ENCODE assay signal across 1 cellular context in genomic region chr1:202126426-202126825, GRCh38.
TF ChIP-seq lines count a peak whose summit lies in the region.

No MANE protein-coding gene starts in this region.

TF ChIP-seq in HepG2, 621 proteins besides CTCF, POLR2A, EP300 and RAD21:
- no peak for TF ChIP-seq ZFY (CRISPR knock-in tag; IDR thresholded peaks at IDR 0.05)
- no peak for TF ChIP-seq ONECUT2 (CRISPR knock-in tag; IDR thresholded peaks at IDR 0.05)
- TF ChIP-seq ZFP36 (IDR thresholded peaks at IDR 0.05; ENCODE audit: borderline replicate concordance, low read depth, low read length, partially characterized antibody): no peak
- TF ChIP-seq SP5 (CRISPR knock-in tag; IDR thresholded peaks at IDR 0.05; ENCODE audit: borderline replicate concordance, low read depth): no peak
- TF ChIP-seq MEIS1 (CRISPR knock-in tag; IDR thresholded peaks at IDR 0.05; ENCODE audit: borderline replicate concordance): no peak
- no peak for TF ChIP-seq ZNF329 (CRISPR knock-in tag; IDR thresholded peaks at IDR 0.05; ENCODE audit: low read depth)
- no peak for TF ChIP-seq ZNF720 (CRISPR knock-in tag; IDR thresholded peaks at IDR 0.05)
- no peak for TF ChIP-seq KLF15 (CRISPR knock-in tag; IDR thresholded peaks at IDR 0.05; ENCODE audit: borderline replicate concordance)
- TF ChIP-seq ZNF652 (CRISPR knock-in tag; IDR thresholded peaks at IDR 0.05; ENCODE audit: borderline replicate concordance, low read depth): no peak
- no peak for TF ChIP-seq ZSCAN22 (CRISPR knock-in tag; IDR thresholded peaks at IDR 0.05)
- TF ChIP-seq, protein P1, sequence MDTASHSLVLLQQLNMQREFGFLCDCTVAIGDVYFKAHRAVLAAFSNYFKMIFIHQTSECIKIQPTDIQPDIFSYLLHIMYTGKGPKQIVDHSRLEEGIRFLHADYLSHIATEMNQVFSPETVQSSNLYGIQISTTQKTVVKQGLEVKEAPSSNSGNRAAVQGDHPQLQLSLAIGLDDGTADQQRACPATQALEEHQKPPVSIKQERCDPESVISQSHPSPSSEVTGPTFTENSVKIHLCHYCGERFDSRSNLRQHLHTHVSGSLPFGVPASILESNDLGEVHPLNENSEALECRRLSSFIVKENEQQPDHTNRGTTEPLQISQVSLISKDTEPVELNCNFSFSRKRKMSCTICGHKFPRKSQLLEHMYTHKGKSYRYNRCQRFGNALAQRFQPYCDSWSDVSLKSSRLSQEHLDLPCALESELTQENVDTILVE (CRISPR knock-in tag; IDR thresholded peaks at IDR 0.05): no peak
- TF ChIP-seq ATF3 (CRISPR knock-in tag; IDR thresholded peaks at IDR 0.05): no peak
